ENCODE assay signal across 28 cellular contexts in the genomic region with DNA sequence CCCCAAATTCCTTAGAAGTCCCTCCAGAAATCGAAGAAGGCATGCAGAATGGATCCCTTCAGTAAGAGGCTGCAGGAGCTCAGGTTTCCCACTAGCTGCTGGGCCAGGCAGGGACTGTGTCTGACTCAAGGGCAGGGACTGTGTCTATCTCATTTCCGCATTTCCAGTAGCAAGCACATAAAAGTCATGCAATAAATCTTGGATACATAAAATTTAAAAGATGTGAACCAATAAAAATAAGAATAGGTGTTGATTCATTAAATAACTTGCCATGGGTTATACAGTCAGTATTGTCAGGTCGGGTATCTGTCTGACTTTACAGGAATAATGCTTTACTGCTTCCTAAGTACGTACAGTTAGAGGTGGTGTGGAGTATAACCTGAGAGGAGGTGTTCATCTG. TPM values are rescaled to one million over a fixed set of nuclear protein-coding genes. Genes with fewer than 3 reads are reported as not detected.
A peak's percentile ranks its signal among the peaks of the same experiment; 100 is the strongest.
DNase-seq lines count a peak whose midpoint lies in the region; ATAC-seq and TF ChIP-seq lines count a peak whose summit lies in the region.
"Had no signal": no experiment of that assay in that cellular context is flagged by ENCODE, and none has a peak within 500 bp of the region (broad histone marks: within the 10 kb centered on the region; RNA-seq: fewer than 3 reads in every experiment).

No MANE protein-coding gene starts in this region.

- peaks cover 19% of the 10 kb centered on the region; the same call in 1 of the 2 replicates for H3K4me1 Mint-ChIP-seq in HFFc6 (ENCODE audit: low read depth)
- H3K4me1 Mint-ChIP-seq: GM23338 had no signal

- no peak for ATAC-seq in GM21526 (IDR thresholded peaks at IDR 0.05; ENCODE audit: low FRiP score, unreplicated experiment)
- ATAC-seq: A549, GM23338 had no signal

- intact Hi-C loops in esophagus squamous epithelium (cut with DNase I) (no loop called here), vagina (cut with DNase I) (no loop called here)

- no peak overlapping the region for H3K27ac Mint-ChIP-seq in HFFc6
- H3K27ac Mint-ChIP-seq: B cell, CD14-positive monocyte, GM23338 had no signal

- no peak for TF ChIP-seq CTCF in HFFc6 (IDR thresholded peaks at IDR 0.05)
- TF ChIP-seq CTCF in OCI-LY3 (IDR thresholded peaks at IDR 0.05; ENCODE audit: low read depth, low read length) = no peak
- TF ChIP-seq CTCF in smooth muscle cell (IDR thresholded peaks at IDR 0.05; ENCODE audit: borderline replicate concordance, insufficient read depth, poor library complexity, severe bottlenecking) = no peak
- no peak for TF ChIP-seq CTCF in esophagus squamous epithelium (IDR thresholded peaks at IDR 0.05)
- no peak for TF ChIP-seq CTCF in vagina (IDR thresholded peaks at IDR 0.05)

- H3K9me3 ChIP-seq in OCI-LY3 (ENCODE audit: insufficient read depth, low read length) (no peaks in the 10 kb centered on the region), smooth muscle cell (replicated peaks; ENCODE audit: low read depth) (no peaks in the 10 kb centered on the region), esophagus squamous epithelium (no peaks in the 10 kb centered on the region), vagina (no peaks in the 10 kb centered on the region)
- H3K9me3 ChIP-seq: A549, HAP-1 had no signal

- 75% methylated on average over 4 of the region's 4 CpGs for WGBS in smooth muscle cell (ENCODE audit: low lambda C conversion rate)
- WGBS in esophagus squamous epithelium, 2 donors = 70 to 76% methylated on average over 4 of the region's 4 CpGs

- H3K4me3 Mint-ChIP-seq in HFFc6 = no peak overlapping the region
- H3K4me3 Mint-ChIP-seq: B cell, CD14-positive monocyte, GM23338 had no signal

- H3F3A ChIP-seq in smooth muscle cell (ENCODE audit: low read depth) = no peaks in the 10 kb centered on the region

- H3K36me3 ChIP-seq in OCI-LY3 (replicated peaks; ENCODE audit: low read depth, low read length) (no peaks in the 10 kb centered on the region), smooth muscle cell (ENCODE audit: low read depth) (no peaks in the 10 kb centered on the region), esophagus squamous epithelium (no peaks in the 10 kb centered on the region), vagina (no peaks in the 10 kb centered on the region)
- H3K36me3 ChIP-seq: HAP-1 had no signal

- no peaks in the 10 kb centered on the region for H3K9me3 Mint-ChIP-seq in HFFc6
- H3K9me3 Mint-ChIP-seq: CD14-positive monocyte, GM23338 had no signal

- H4K20me1 ChIP-seq in OCI-LY3 (ENCODE audit: insufficient read depth, low read length) = no peaks in the 10 kb centered on the region
- no peaks in the 10 kb centered on the region for H4K20me1 ChIP-seq in smooth muscle cell (ENCODE audit: low read depth)

- H3K9ac ChIP-seq in OCI-LY3 (ENCODE audit: low read length) = no peak overlapping the region
- no peak overlapping the region for H3K9ac ChIP-seq in smooth muscle cell (ENCODE audit: low read depth)

- no peaks in the 10 kb centered on the region for H3K36me3 Mint-ChIP-seq in HFFc6 (ENCODE audit: low read depth)

- DNase-seq in HFFc6 (peak; percentile 5), epithelial cell of prostate (ENCODE audit: low read depth, low spot score) (peak; percentile 48), smooth muscle cell (lab: John Stamatoyannopoulos, UW; ENCODE audit: unreplicated experiment) (no peak), NCI-H2227 treated with DMSO at 0.1 percent for 48 hours (lab: John Stamatoyannopoulos, UW) (no peak), esophagus squamous epithelium (lab: John Stamatoyannopoulos, UW) (no peak), vagina (ENCODE audit: extremely low spot score in 2 of 2) (no peak)
- DNase-seq: DMS53; EL; Kasumi-1; MM.1S; NCI-H1092 treated with DMSO at 0.1 percent for 48 hours; NCI-H1436 treated with DMSO at 0.1 percent for 48 hours; NCI-H2029; NCI-H226; NCI-H510A treated with DMSO at 0.1 percent for 48 hours; NCI-H748 treated with DMSO at 0.1 percent for 48 hours; NK-92 treated with Interleukin-12 subunit alpha and Interleukin-12 subunit beta, amount 100 ng/mL, for 24 hours; SHP77 treated with DMSO at 0.1 percent for 48 hours; SW 1271 had no signal

- H3K4me3 ChIP-seq in OCI-LY3 (ENCODE audit: low read length) (no peak overlapping the region), smooth muscle cell (no peak overlapping the region), esophagus squamous epithelium (no peak overlapping the region), vagina (no peak overlapping the region)
- H3K4me3 ChIP-seq: A549, GM23338, HAP-1, SK-N-MC had no signal

- H3K4me1 ChIP-seq in OCI-LY3 (ENCODE audit: low read length) (peaks cover 33% of the 10 kb centered on the region), smooth muscle cell (ENCODE audit: low read depth) (no peaks in the 10 kb centered on the region), esophagus squamous epithelium (peaks cover 0 to 5% (median 0%) of the 10 kb centered on the region in 3 donors), vagina (no peaks in the 10 kb centered on the region)
- H3K4me1 ChIP-seq: HAP-1 had no signal

- TF ChIP-seq POLR2A in esophagus squamous epithelium (IDR thresholded peaks at IDR 0.05) (no peak), vagina (IDR thresholded peaks at IDR 0.05) (no peak)

- H3K27me3 Mint-ChIP-seq in HFFc6 (ENCODE audit: insufficient read depth) = peaks cover 26% of the 10 kb centered on the region
- H3K27me3 Mint-ChIP-seq: B cell had no signal

- H3K79me2 ChIP-seq in OCI-LY3 (ENCODE audit: low read length) (peaks cover 3% of the 10 kb centered on the region; the same call in 1 of the 2 replicates), smooth muscle cell (ENCODE audit: low read depth) (no peaks in the 10 kb centered on the region)

- no peak overlapping the region for H2AFZ ChIP-seq in OCI-LY3 (ENCODE audit: low read depth, low read length)
- no peak overlapping the region for H2AFZ ChIP-seq in smooth muscle cell (ENCODE audit: low read depth)
- H2AFZ ChIP-seq: GM23338 had no signal

- no peak overlapping the region for H3K27ac ChIP-seq in OCI-LY3 (ENCODE audit: low read length)
- H3K27ac ChIP-seq in epithelial cell of prostate = no peak overlapping the region
- peak overlapping the region; percentile 3 for H3K27ac ChIP-seq in smooth muscle cell (ENCODE audit: low read depth)
- no peak overlapping the region for H3K27ac ChIP-seq in esophagus squamous epithelium
- no peak overlapping the region for H3K27ac ChIP-seq in vagina
- H3K27ac ChIP-seq: A549, SK-N-MC had no signal

- H3K4me2 ChIP-seq in OCI-LY3 (ENCODE audit: low read length) (peak overlapping the region; percentile 38; the same call in 1 of the 2 replicates), smooth muscle cell (no peak overlapping the region)
- H3K4me2 ChIP-seq: A549, GM23338 had no signal

- H3K27me3 ChIP-seq in OCI-LY3 (ENCODE audit: low read depth, low read length) (no peaks in the 10 kb centered on the region), smooth muscle cell (ENCODE audit: low read depth) (no peaks in the 10 kb centered on the region), esophagus squamous epithelium (no peaks in the 10 kb centered on the region), vagina (no peaks in the 10 kb centered on the region)

RNA-seq across cellular contexts. Expression of a gene that starts 15.2 kb away (rescaled TPM):
- total RNA-seq in HFFc6 (2021; fragmentation: NEBNext Ultra II Directional; extraction: Animal tissue kit (Norgen Biotek cat#: 25700)) = not detected
- total RNA-seq in smooth muscle cell = not detected in 2 replicates
- polyA plus RNA-seq in smooth muscle cell = 0.17 TPM in 1 of 2 replicates, not detected in the other
- total RNA-seq in esophagus squamous epithelium = under 1 TPM in 1 of 4 donors, not detected in 3; 0.57 TPM
- total RNA-seq in vagina = not detected
- total RNA-seq: RPMI7951 had no signal
- polyA plus RNA-seq: A549, CD14-positive monocyte, GM23338 had no signal

RNA-seq across cellular contexts. Expression of a gene that starts 21.8 kb away (rescaled TPM):
- total RNA-seq in HFFc6 (2021; fragmentation: NEBNext Ultra II Directional; extraction: Animal tissue kit (Norgen Biotek cat#: 25700)) = 10 to 100 TPM; 31.6 to 39.8 (median 35.5) TPM
- total RNA-seq in smooth muscle cell (22.8 and 23.2 TPM in 2 replicates), esophagus squamous epithelium (10 to 100 TPM in 2 of 4 donors, 1 to 10 TPM in 2; 5.2 to 14.1 (median 8.3) TPM), vagina (17.7 TPM)
- polyA plus RNA-seq in smooth muscle cell = 17.8 and 22.3 TPM in 2 replicates

RNA-seq across cellular contexts. Expression of a gene that starts 59.5 kb away (rescaled TPM):
- 10 to 100 TPM; 10.6 to 13.0 (median 11.5) TPM for total RNA-seq in HFFc6 (2021; fragmentation: NEBNext Ultra II Directional; extraction: Animal tissue kit (Norgen Biotek cat#: 25700))
- total RNA-seq in smooth muscle cell (1.7 and 4.1 TPM in 2 replicates), esophagus squamous epithelium (10 to 100 TPM in 1 of 4 donors, 1 to 10 TPM in 3; 3.0 to 19.3 (median 7.0) TPM), vagina (7.9 TPM)
- 4.1 and 4.5 TPM in 2 replicates for polyA plus RNA-seq in smooth muscle cell

Comparison
In these comparisons a context has a peak if more than half of its experiments do, and no peak if none do; other contexts are left out.
1. DNase-seq: peak in HFFc6 (single experiment) and epithelial cell of prostate (single experiment); none in smooth muscle cell (single experiment), NCI-H2227 treated with DMSO at 0.1 percent for 48 hours (single experiment), esophagus squamous epithelium (single experiment) and vagina (0 of 2).